In the genomic region with DNA sequence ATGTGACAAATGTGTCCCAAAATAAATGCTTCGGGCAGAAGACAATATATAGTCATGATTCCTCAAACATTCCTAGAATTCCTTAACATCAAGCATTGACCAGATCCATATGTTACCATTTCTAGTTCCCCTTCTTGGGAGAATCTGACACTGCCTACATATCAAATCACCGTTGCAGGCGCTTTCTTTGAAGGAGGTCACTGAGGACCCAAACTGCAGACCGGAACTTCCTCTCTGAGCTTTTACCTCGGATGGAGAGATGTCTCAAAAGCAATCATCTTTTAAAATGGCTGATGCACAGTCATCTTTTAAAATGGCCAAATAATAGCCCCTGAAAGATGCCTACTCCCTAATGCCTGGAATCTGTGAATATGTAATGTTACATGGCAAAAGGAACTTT, we compare ENCODE assay signal across 33 cellular contexts.
"Had no signal": no experiment of that assay in that cellular context is flagged by ENCODE, and none has a peak within 500 bp of the region (broad histone marks: within the 10 kb centered on the region; RNA-seq: fewer than 3 reads in every experiment).

No MANE protein-coding gene starts in this region.

- H3K36me3 Mint-ChIP-seq: activated CD4-positive, alpha-beta memory T cell treated with anti-CD3 and anti-CD28 coated beads for 36 hours; activated naive CD4-positive, alpha-beta T cell treated with anti-CD3 and anti-CD28 coated beads, Interleukin-2, amount 10 ng/mL, durations not matched to agents 7 days and 5 days; activated naive CD8-positive, alpha-beta T cell treated with anti-CD3 and anti-CD28 coated beads, Interleukin-2, amount 10 ng/mL, durations not matched to agents 7 days and 5 days; immature natural killer cell; natural killer cell treated with Interleukin-12 subunit alpha and Interleukin-12 subunit beta and Interleukin-15 and Interleukin-18, amount 100 ng/mL, for 72 hours; stimulated activated effector memory CD8-positive, alpha-beta T cell treated with anti-CD3 and anti-CD28 coated beads, Interleukin-12 subunit alpha, Interleukin-12 subunit beta, amount 100 ng/mL, for 72 hours had no signal

- H3K4me1 ChIP-seq: ascending aorta, left lung, lower lobe of right lung, pancreas, prostate gland, sigmoid colon, upper lobe of left lung had no signal

- H3K4me3 ChIP-seq: ascending aorta, left lung, lower lobe of right lung, pancreas, prostate gland, sigmoid colon, upper lobe of left lung had no signal

- H3K9me3 Mint-ChIP-seq: activated CD4-positive, alpha-beta memory T cell treated with anti-CD3 and anti-CD28 coated beads for 36 hours; activated CD4-positive, alpha-beta T cell treated with anti-CD3 and anti-CD28 coated beads, Interleukin-2, amount 10 ng/mL, durations not matched to agents 24 days and 14 days; activated naive CD4-positive, alpha-beta T cell treated with anti-CD3 and anti-CD28 coated beads, Interleukin-2, amount 10 ng/mL, durations not matched to agents 7 days and 5 days; activated naive CD8-positive, alpha-beta T cell treated with anti-CD3 and anti-CD28 coated beads, Interleukin-2, amount 10 ng/mL, durations not matched to agents 7 days and 5 days; activated T-helper 1 cell treated with anti-CD3 and anti-CD28 coated beads, Interleukin-12 subunit alpha, Interleukin-12 subunit beta, Interleukin-2, Interleukin-4 antibody, amounts not matched to agents 30 ng/mL and 10 ng/mL and 1 ng/mL, durations not matched to agents 14 hours and 24 hours and 36 hours; stimulated activated naive CD8-positive, alpha-beta T cell treated with anti-CD3 and anti-CD28 coated beads, Interleukin-15, Interleukin-2, amounts not matched to agents 100 ng/mL and 50 ng/mL, for 24 hours had no signal

- FAIRE-seq: pancreas, small intestine had no signal

- H3K27ac Mint-ChIP-seq: activated CD4-positive, alpha-beta memory T cell treated with anti-CD3 and anti-CD28 coated beads for 36 hours; activated CD4-positive, alpha-beta T cell treated with anti-CD3 and anti-CD28 coated beads, Interleukin-2, amount 10 ng/mL, durations not matched to agents 24 days and 14 days; activated naive CD4-positive, alpha-beta T cell treated with anti-CD3 and anti-CD28 coated beads, Interleukin-2, amount 10 ng/mL, durations not matched to agents 7 days and 5 days; activated naive CD8-positive, alpha-beta T cell treated with anti-CD3 and anti-CD28 coated beads, Interleukin-2, amount 10 ng/mL, durations not matched to agents 7 days and 5 days; activated T-helper 1 cell treated with anti-CD3 and anti-CD28 coated beads, Interleukin-12 subunit alpha, Interleukin-12 subunit beta, Interleukin-2, Interleukin-4 antibody, amounts not matched to agents 30 ng/mL and 10 ng/mL and 1 ng/mL, durations not matched to agents 14 hours and 24 hours and 36 hours; effector memory CD8-positive, alpha-beta T cell; immature natural killer cell; natural killer cell treated with Interleukin-12 subunit alpha and Interleukin-12 subunit beta and Interleukin-15 and Interleukin-18, amount 100 ng/mL, for 72 hours; stimulated activated effector memory CD8-positive, alpha-beta T cell treated with anti-CD3 and anti-CD28 coated beads, Interleukin-12 subunit alpha, Interleukin-12 subunit beta, amount 100 ng/mL, for 72 hours; stimulated activated naive CD8-positive, alpha-beta T cell treated with anti-CD3 and anti-CD28 coated beads, Interleukin-15, Interleukin-2, amounts not matched to agents 100 ng/mL and 50 ng/mL, for 24 hours; T-helper 17 cell had no signal

- H3K4me3 Mint-ChIP-seq: activated CD4-positive, alpha-beta memory T cell treated with anti-CD3 and anti-CD28 coated beads for 36 hours; activated CD4-positive, alpha-beta T cell treated with anti-CD3 and anti-CD28 coated beads, Interleukin-2, amount 10 ng/mL, durations not matched to agents 24 days and 14 days; activated naive CD4-positive, alpha-beta T cell treated with anti-CD3 and anti-CD28 coated beads, Interleukin-2, amount 10 ng/mL, durations not matched to agents 7 days and 5 days; activated naive CD8-positive, alpha-beta T cell treated with anti-CD3 and anti-CD28 coated beads, Interleukin-2, amount 10 ng/mL, durations not matched to agents 7 days and 5 days; activated T-helper 1 cell treated with anti-CD3 and anti-CD28 coated beads, Interleukin-12 subunit alpha, Interleukin-12 subunit beta, Interleukin-2, Interleukin-4 antibody, amounts not matched to agents 30 ng/mL and 10 ng/mL and 1 ng/mL, durations not matched to agents 14 hours and 24 hours and 36 hours; effector memory CD8-positive, alpha-beta T cell; immature natural killer cell; natural killer cell treated with Interleukin-12 subunit alpha and Interleukin-12 subunit beta and Interleukin-15 and Interleukin-18, amount 100 ng/mL, for 72 hours; stimulated activated effector memory CD8-positive, alpha-beta T cell treated with anti-CD3 and anti-CD28 coated beads, Interleukin-12 subunit alpha, Interleukin-12 subunit beta, amount 100 ng/mL, for 72 hours; stimulated activated naive CD8-positive, alpha-beta T cell treated with anti-CD3 and anti-CD28 coated beads, Interleukin-15, Interleukin-2, amounts not matched to agents 100 ng/mL and 50 ng/mL, for 24 hours; T-helper 17 cell had no signal

- H3K9me3 ChIP-seq: ascending aorta, left lung, lower lobe of right lung, pancreas, prostate gland, sigmoid colon, upper lobe of left lung had no signal

- H3K27ac ChIP-seq: ascending aorta, brain microvascular endothelial cell, left lung, lower lobe of right lung, pancreas, prostate gland, sigmoid colon, upper lobe of left lung, WERI-Rb-1 had no signal

- H3K27me3 ChIP-seq: ascending aorta, brain microvascular endothelial cell, left lung, pancreas, sigmoid colon, upper lobe of left lung had no signal

- DNase-seq: activated CD4-positive, alpha-beta memory T cell treated with anti-CD3 and anti-CD28 coated beads for 36 hours; activated CD4-positive, alpha-beta T cell treated with anti-CD3 and anti-CD28 coated beads, Interleukin-2, amount 10 ng/mL, durations not matched to agents 24 days and 14 days; activated CD8-positive, alpha-beta memory T cell treated with anti-CD3 and anti-CD28 coated beads, Interleukin-2, amount 50 U/mL, for 4 hours; activated effector memory CD4-positive, alpha-beta T cell treated with anti-CD3 and anti-CD28 coated beads, Interleukin-2, amount 50 U/mL, for 16 hours; activated naive CD4-positive, alpha-beta T cell treated with anti-CD3 and anti-CD28 coated beads, Interleukin-2, amount 10 ng/mL, durations not matched to agents 7 days and 5 days; activated naive CD8-positive, alpha-beta T cell treated with anti-CD3 and anti-CD28 coated beads, Interleukin-2, amount 10 ng/mL, durations not matched to agents 7 days and 5 days; activated T-cell treated with anti-CD3 and anti-CD28 coated beads, Interleukin-2, amount 50 U/mL, for 1 hour; brain microvascular endothelial cell; cortex of kidney; effector memory CD8-positive, alpha-beta T cell; erythroblast; head of caudate nucleus; hypothalamus; immature natural killer cell; kidney glomerular epithelial cell; left lung; lower lobe of right lung; mesenchymal stem cell; pancreas; sigmoid colon; small intestine; stimulated activated CD4-positive, alpha-beta T cell treated with anti-CD3 and anti-CD28 coated beads, Interleukin-4, amount 100 ng/mL, for 24 hours; T-helper 17 cell; T1000; upper lobe of left lung; WERI-Rb-1 had no signal

- H3K36me3 ChIP-seq: ascending aorta, brain microvascular endothelial cell, left lung, lower lobe of right lung, pancreas, prostate gland, sigmoid colon, upper lobe of left lung, WERI-Rb-1 had no signal

- H3K27me3 Mint-ChIP-seq: activated CD4-positive, alpha-beta memory T cell treated with anti-CD3 and anti-CD28 coated beads for 36 hours; activated CD4-positive, alpha-beta T cell treated with anti-CD3 and anti-CD28 coated beads, Interleukin-2, amount 10 ng/mL, durations not matched to agents 24 days and 14 days; activated naive CD4-positive, alpha-beta T cell treated with anti-CD3 and anti-CD28 coated beads, Interleukin-2, amount 10 ng/mL, durations not matched to agents 7 days and 5 days; activated naive CD8-positive, alpha-beta T cell treated with anti-CD3 and anti-CD28 coated beads, Interleukin-2, amount 10 ng/mL, durations not matched to agents 7 days and 5 days; effector memory CD8-positive, alpha-beta T cell; natural killer cell treated with Interleukin-12 subunit alpha and Interleukin-12 subunit beta and Interleukin-15 and Interleukin-18, amount 100 ng/mL, for 72 hours; stimulated activated naive CD8-positive, alpha-beta T cell treated with anti-CD3 and anti-CD28 coated beads, Interleukin-15, Interleukin-2, amounts not matched to agents 100 ng/mL and 50 ng/mL, for 24 hours; T-helper 17 cell had no signal

- H3K4me1 Mint-ChIP-seq: activated CD4-positive, alpha-beta T cell treated with anti-CD3 and anti-CD28 coated beads, Interleukin-2, amount 10 ng/mL, durations not matched to agents 24 days and 14 days; activated naive CD4-positive, alpha-beta T cell treated with anti-CD3 and anti-CD28 coated beads, Interleukin-2, amount 10 ng/mL, durations not matched to agents 7 days and 5 days; activated naive CD8-positive, alpha-beta T cell treated with anti-CD3 and anti-CD28 coated beads, Interleukin-2, amount 10 ng/mL, durations not matched to agents 7 days and 5 days; immature natural killer cell; stimulated activated effector memory CD8-positive, alpha-beta T cell treated with anti-CD3 and anti-CD28 coated beads, Interleukin-12 subunit alpha, Interleukin-12 subunit beta, amount 100 ng/mL, for 72 hours; T-helper 17 cell had no signal

- ATAC-seq: activated CD4-positive, CD25-positive, alpha-beta regulatory T cell treated with anti-CD3 and anti-CD28 coated beads, Interleukin-2, amount 50 U/mL, for 24 hours; effector memory CD8-positive, alpha-beta T cell; left lung; lower lobe of right lung; natural killer cell treated with Interleukin-12 subunit alpha and Interleukin-12 subunit beta and Interleukin-15 and Interleukin-18, amount 100 ng/mL, for 72 hours; pancreas; stimulated activated effector memory CD8-positive, alpha-beta T cell treated with anti-CD3 and anti-CD28 coated beads, Interleukin-12 subunit alpha, Interleukin-12 subunit beta, amount 100 ng/mL, for 72 hours; T-helper 17 cell had no signal
